ENCODE assay signal across 1 cellular context in the genomic region with DNA sequence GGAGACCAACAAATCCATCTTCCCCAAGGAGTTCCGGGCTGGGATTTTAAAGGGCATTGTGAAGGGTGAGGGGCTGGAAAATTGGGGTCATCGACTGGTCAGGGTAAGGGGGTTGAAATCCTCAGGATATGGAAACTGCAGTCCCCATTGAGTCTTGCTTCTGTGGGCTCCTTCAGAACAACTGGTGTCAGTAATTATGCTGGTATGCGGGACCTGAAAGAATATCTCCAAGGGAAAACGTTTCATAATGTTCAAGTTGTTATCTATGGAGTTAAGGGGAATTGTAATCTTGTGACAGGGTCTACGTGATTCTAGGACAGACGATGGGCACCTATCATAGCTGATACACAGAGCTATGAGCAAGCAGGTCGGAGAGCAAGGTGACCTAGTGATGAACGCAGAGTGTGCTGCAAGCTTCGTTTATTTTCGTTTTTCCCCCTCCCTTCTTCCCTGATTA.
TF ChIP-seq lines count a peak whose summit lies in the region.

No MANE protein-coding gene starts in this region.

TF ChIP-seq in liver, 16 proteins besides CTCF, POLR2A, EP300 and RAD21 (continued from another document):
- no peak for TF ChIP-seq MAX (IDR thresholded peaks at IDR 0.05)
- TF ChIP-seq RXRA (IDR thresholded peaks at IDR 0.05): no peak
